Comparison of ENCODE assay signal across 1 cellular context in the genomic region with DNA sequence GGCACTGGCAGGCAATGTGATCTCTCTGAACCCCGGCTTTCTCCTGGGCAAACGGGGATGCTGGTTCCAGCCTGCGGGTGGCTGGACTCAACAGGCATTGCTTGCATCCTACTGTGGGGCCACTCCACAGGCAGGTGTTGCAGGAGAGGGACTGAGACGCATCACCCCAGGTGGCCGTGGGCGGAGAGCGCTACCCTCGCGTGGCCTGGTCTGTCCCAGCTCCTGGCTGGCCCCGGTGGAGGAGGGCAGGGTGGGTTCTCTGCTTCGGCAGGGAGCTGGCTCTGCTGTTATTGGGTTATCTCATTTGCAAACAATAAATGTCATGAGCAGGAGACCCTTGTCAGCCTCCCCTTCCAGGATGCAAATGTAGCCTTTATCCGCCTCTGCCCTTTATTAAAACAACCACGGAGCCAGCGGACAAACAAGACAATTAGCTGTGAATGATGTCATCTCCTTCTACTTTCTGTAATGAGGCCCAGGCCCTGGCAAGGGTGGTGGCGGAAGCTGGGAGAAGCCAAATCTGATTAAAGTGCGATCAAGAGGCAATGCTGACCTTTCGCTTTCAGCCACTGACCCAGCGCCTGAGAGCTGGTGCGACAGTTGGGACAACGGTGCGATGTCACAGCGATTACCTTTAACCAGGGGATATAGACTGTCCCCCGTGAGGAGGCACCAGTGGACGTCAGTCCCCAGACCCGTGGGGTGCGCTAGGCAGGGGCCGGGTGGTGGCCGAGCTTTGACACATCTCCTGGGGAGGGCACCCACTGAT.
TF ChIP-seq lines count a peak whose summit lies in the region.

No MANE protein-coding gene starts in this region.

TF ChIP-seq in endothelial cell of umbilical vein, 7 proteins besides CTCF, POLR2A, EP300 and RAD21 (continued from another document):
- TF ChIP-seq EZH2 (IDR thresholded peaks at IDR 0.05; ENCODE audit: borderline replicate concordance, low read depth, low read length, severe bottlenecking), result no peak
- no peak for TF ChIP-seq MYC (IDR thresholded peaks at IDR 0.05; ENCODE audit: low read depth, low read length)
